In genomic region chr2:224369028-224369632, GRCh38 we compare ENCODE assay signal across 9 cellular contexts. TPM values are rescaled to one million over a fixed set of nuclear protein-coding genes. Genes with fewer than 3 reads are reported as not detected.
A peak's percentile ranks its signal among the peaks of the same experiment; 100 is the strongest.
DNase-seq lines count a peak whose midpoint lies in the region; ATAC-seq and TF ChIP-seq lines count a peak whose summit lies in the region.
"Had no signal": no experiment of that assay in that cellular context is flagged by ENCODE, and none has a peak within 500 bp of the region (broad histone marks: within the 10 kb centered on the region; RNA-seq: fewer than 3 reads in every experiment).

No MANE protein-coding gene starts in this region.

- no peaks in the 10 kb centered on the region for H3K9me2 ChIP-seq in PC-9 (ENCODE audit: insufficient read depth)

- CTCF ChIA-PET in PC-9 (lab: Charles Lee): interaction anchor here (0.5 to 1.8 kb wide), 6 partner anchors 70 to 700 kb away, joined by 3 to 11 read pairs (median 3); no protein-coding TSS in a partner anchor

- H3K4me2 ChIP-seq in PC-9 (peak overlapping the region; percentile 8; the same call in 1 of the 2 replicates), osteoblast (ENCODE audit: insufficient read depth, low read length) (no peak overlapping the region)
- H3K4me2 ChIP-seq: BLaER1 treated with 17β-estradiol and CSF1 and Interleukin-3, amounts not matched to agents 10 nM and 100 nM had no signal

- H3K36me3 ChIP-seq in PC-9 (ENCODE audit: low read depth) (no peaks in the 10 kb centered on the region), osteoblast (ENCODE audit: insufficient read depth, low read length) (no peaks in the 10 kb centered on the region)
- H3K36me3 ChIP-seq: BLaER1 treated with 17β-estradiol and CSF1 and Interleukin-3, amounts not matched to agents 10 nM and 100 nM had no signal

- H3K27me3 ChIP-seq in PC-9 (ENCODE audit: insufficient read depth, low read depth): no peaks in the 10 kb centered on the region
- H3K27me3 ChIP-seq in osteoblast (ENCODE audit: insufficient read depth, low read length): peaks cover 3% of the 10 kb centered on the region
- H3K27me3 ChIP-seq: BLaER1 treated with 17β-estradiol and CSF1 and Interleukin-3, amounts not matched to agents 10 nM and 100 nM had no signal

- intact Hi-C loops in PC-9 (cut with micrococcal nuclease; ENCODE audit: unreplicated experiment): loop anchor here (1.0 to 5.0 kb wide), 3 partner anchors 80 to 377 kb away; partner anchors contain the start of gene CUL3

- POLR2A ChIA-PET in PC-9 (lab: Charles Lee; ENCODE audit: unreplicated experiment): interaction anchor here (0.6 kb wide), 1 partner anchor 16 kb away, joined by 3 read pairs; no protein-coding TSS in a partner anchor

- TF ChIP-seq CTCF in PC-9 (conservative IDR thresholded peaks at IDR 0.05) (peak; percentile 97), osteoblast (IDR thresholded peaks at IDR 0.05; ENCODE audit: extremely low read depth, low read depth, low read length) (peak; percentile 74)

- H4K20me1 ChIP-seq in PC-9 (ENCODE audit: insufficient read depth): no peaks in the 10 kb centered on the region
- H4K20me1 ChIP-seq in osteoblast (ENCODE audit: insufficient read depth, low read length): no peaks in the 10 kb centered on the region
- H4K20me1 ChIP-seq: BLaER1 treated with 17β-estradiol and CSF1 and Interleukin-3, amounts not matched to agents 10 nM and 100 nM had no signal

- no peaks in the 10 kb centered on the region for H3K4me1 ChIP-seq in PC-9 (replicated peaks; ENCODE audit: insufficient read depth)
- no peaks in the 10 kb centered on the region for H3K4me1 ChIP-seq in osteoblast (ENCODE audit: insufficient read depth, low read length)

- DNase-seq in NCI-H1436 (lab: John Stamatoyannopoulos, UW) (peak; percentile 54), NCI-H1436 treated with DMSO at 0.1 percent for 48 hours (lab: John Stamatoyannopoulos, UW) (no peak), PC-9 (peak; percentile 40 to 50), epidermal melanocyte (ENCODE audit: insufficient read length, low spot score) (peak; percentile 44), osteoblast (ENCODE audit: insufficient read length, low spot score, missing footprints) (no peak), NCI-H2171 (lab: John Stamatoyannopoulos, UW) (no peak)
- DNase-seq in activated CD8-positive, alpha-beta memory T cell treated with anti-CD3 and anti-CD28 coated beads, Interleukin-2, amount 50 U/mL, for 48 hours: no peak

- H3F3A ChIP-seq in PC-9 (ENCODE audit: insufficient read depth, low read depth): no peaks in the 10 kb centered on the region

- peak; percentile 59 for ATAC-seq in HG03175 (IDR thresholded peaks at IDR 0.05; ENCODE audit: unreplicated experiment)

- H3K4me3 ChIP-seq in PC-9: no peak overlapping the region
- no peak overlapping the region for H3K4me3 ChIP-seq in osteoblast (ENCODE audit: insufficient read depth, low read length)
- H3K4me3 ChIP-seq: BLaER1 treated with 17β-estradiol and CSF1 and Interleukin-3, amounts not matched to agents 10 nM and 100 nM had no signal

- no peak overlapping the region for H2AFZ ChIP-seq in PC-9
- no peak overlapping the region for H2AFZ ChIP-seq in osteoblast (ENCODE audit: low read length)

- BruUV-seq in PC-9 (replicated peaks; lab: Mats Ljungman, UMichigan): no TSS peak

- H3K79me2 ChIP-seq in PC-9 (ENCODE audit: low read depth) (no peaks in the 10 kb centered on the region), osteoblast (ENCODE audit: insufficient read depth, low read length) (no peaks in the 10 kb centered on the region)

- no peak overlapping the region for H3K27ac ChIP-seq in PC-9
- no peak overlapping the region for H3K27ac ChIP-seq in osteoblast (ENCODE audit: low read depth, low read length)
- H3K27ac ChIP-seq: BLaER1 treated with 17β-estradiol and CSF1 and Interleukin-3, amounts not matched to agents 10 nM and 100 nM had no signal

- H3K9me3 ChIP-seq in PC-9 (ENCODE audit: insufficient read depth, low read depth): no peaks in the 10 kb centered on the region; the same call in 1 of the 2 replicates
- no peaks in the 10 kb centered on the region for H3K9me3 ChIP-seq in osteoblast (ENCODE audit: low read depth, low read length)
- H3K9me3 ChIP-seq: BLaER1 treated with 17β-estradiol and CSF1 and Interleukin-3, amounts not matched to agents 10 nM and 100 nM had no signal

RNA-seq across cellular contexts. Expression of gene FAM124B, which starts 32.8 kb away (rescaled TPM):
- total RNA-seq in PC-9 (2021) (0.17 and 0.60 TPM in 2 replicates), osteoblast (not detected in 2 replicates)

Comparison
In these comparisons a context has a peak if more than half of its experiments do, and no peak if none do; other contexts are left out.
1. DNase-seq: peak in NCI-H1436 (single experiment), PC-9 (2 of 2) and epidermal melanocyte (single experiment); none in NCI-H1436 treated with DMSO at 0.1 percent for 48 hours (single experiment), osteoblast (single experiment), activated CD8-positive, alpha-beta memory T cell treated with anti-CD3 and anti-CD28 coated beads, Interleukin-2, amount 50 U/mL, for 48 hours (single experiment) and NCI-H2171 (single experiment).